In genomic region chr13:45928843-45929242, GRCh38 we compare ENCODE assay signal across 19 cellular contexts.
A peak's percentile ranks its signal among the peaks of the same experiment; 100 is the strongest.
DNase-seq lines count a peak whose midpoint lies in the region; ATAC-seq and TF ChIP-seq lines count a peak whose summit lies in the region.
"Had no signal": no experiment of that assay in that cellular context is flagged by ENCODE, and none has a peak within 500 bp of the region (broad histone marks: within the 10 kb centered on the region; RNA-seq: fewer than 3 reads in every experiment).

No MANE protein-coding gene starts in this region.

- TF ChIP-seq CTCF in foreskin keratinocyte (conservative IDR thresholded peaks at IDR 0.05) (peak; percentile 3), OCI-LY7 (conservative IDR thresholded peaks at IDR 0.05; ENCODE audit: low read length) (no peak), colonic mucosa (IDR thresholded peaks at IDR 0.05) (no peak)

- no peak overlapping the region for H3K4me3 ChIP-seq in OCI-LY7 (ENCODE audit: low read depth, low read length, poor library complexity, severe bottlenecking)
- no peak overlapping the region for H3K4me3 ChIP-seq in colonic mucosa
- H3K4me3 ChIP-seq: ascending aorta, dorsolateral prefrontal cortex, skin epidermis, thyroid gland had no signal

- H2AFZ ChIP-seq in OCI-LY7 (ENCODE audit: low read length) = no peak overlapping the region
- H2AFZ ChIP-seq: parathyroid adenoma had no signal

- POLR2A ChIA-PET in OCI-LY7 (lab: Charles Lee) = interaction anchor here (0.7 kb wide), 1 partner anchor 475 kb away, joined by 3 read pairs; no protein-coding TSS in a partner anchor

- BruUV-seq in OCI-LY7 (replicated peaks; lab: Mats Ljungman, UMichigan) = no TSS peak

- CTCF ChIA-PET in OCI-LY7 (lab: Charles Lee; ENCODE audit: unreplicated experiment) = interaction anchor here (0.6 kb wide), 1 partner anchor 157 kb away, joined by 3 read pairs; no protein-coding TSS in a partner anchor

- H3K27me3 ChIP-seq in foreskin keratinocyte (peaks cover 18% of the 10 kb centered on the region), colonic mucosa (no peaks in the 10 kb centered on the region)
- H3K27me3 ChIP-seq: ascending aorta, BE2C, thyroid gland had no signal

- no peaks in the 10 kb centered on the region for H3K79me2 ChIP-seq in OCI-LY7 (ENCODE audit: insufficient read depth, low read depth, low read length)
- H3K79me2 ChIP-seq: parathyroid adenoma had no signal

- intact Hi-C loops in OCI-LY7 (cut with micrococcal nuclease; ENCODE audit: unreplicated experiment) (no loop called here), colonic mucosa (cut with DNase I) (no loop called here)

- H3K27ac ChIP-seq in foreskin keratinocyte (no peak overlapping the region), OCI-LY7 (ENCODE audit: low read depth, low read length, poor library complexity, severe bottlenecking) (no peak overlapping the region), colonic mucosa (no peak overlapping the region)
- H3K27ac ChIP-seq: ascending aorta, dorsolateral prefrontal cortex, parathyroid adenoma, skin epidermis, thyroid gland had no signal

- peak; percentile 33 for DNase-seq in ACHN
- peak; percentile 38 for DNase-seq in NCI-H1105 (lab: John Stamatoyannopoulos, UW)
- DNase-seq in astrocyte of the hippocampus (ENCODE audit: low read depth, low spot score) = peak; percentile 44
- DNase-seq in foreskin keratinocyte = no peak
- DNase-seq in midbrain (lab: John Stamatoyannopoulos, UW) = no peak
- DNase-seq in OCI-LY7 (ENCODE audit: low spot score) = no peak
- no peak for DNase-seq in RPMI8226
- no peak for DNase-seq in colonic mucosa
- DNase-seq: activated naive CD4-positive, alpha-beta T cell; BE2C; dorsolateral prefrontal cortex; hypothalamus; SIG-M5; T-helper 2 cell; thyroid gland had no signal

- no peak for ATAC-seq in foreskin keratinocyte
- ATAC-seq: activated CD4-positive, CD25-positive, alpha-beta regulatory T cell treated with anti-CD3 and anti-CD28 coated beads, Interleukin-2, amount 50 U/mL, for 24 hours had no signal

- no peak overlapping the region for H3K4me2 ChIP-seq in OCI-LY7 (ENCODE audit: low read length)

- H3K4me1 ChIP-seq in foreskin keratinocyte = no peaks in the 10 kb centered on the region
- H3K4me1 ChIP-seq in OCI-LY7 (ENCODE audit: insufficient read depth, low read length, poor library complexity, severe bottlenecking) = no peaks in the 10 kb centered on the region
- H3K4me1 ChIP-seq in colonic mucosa = no peaks in the 10 kb centered on the region
- H3K4me1 ChIP-seq: ascending aorta, BE2C, parathyroid adenoma, thyroid gland had no signal

- no peak overlapping the region for H3K9ac ChIP-seq in colonic mucosa (ENCODE audit: low read depth in 2 of 2, low read length in 2 of 2)
- H3K9ac ChIP-seq: parathyroid adenoma had no signal

- H3K9me2 ChIP-seq in OCI-LY7 (ENCODE audit: insufficient read depth, low read length) = no peaks in the 10 kb centered on the region

- H3K9me3 ChIP-seq in OCI-LY7 (ENCODE audit: low read length) (no peaks in the 10 kb centered on the region), colonic mucosa (no peaks in the 10 kb centered on the region)
- H3K9me3 ChIP-seq: ascending aorta, BE2C, thyroid gland had no signal

- H3K36me3 ChIP-seq in OCI-LY7 (ENCODE audit: insufficient read depth, low read length) (no peaks in the 10 kb centered on the region), colonic mucosa (no peaks in the 10 kb centered on the region)
- H3K36me3 ChIP-seq: ascending aorta, BE2C, thyroid gland had no signal

- H4K20me1 ChIP-seq in OCI-LY7 (ENCODE audit: insufficient read depth, low read length) = no peaks in the 10 kb centered on the region

- in situ Hi-C loops in ACHN (cut with HindIII; ENCODE audit: low pct_ligation_motif_present, low pct_unique_long_range_greater_than_20kb, low sequenced_read_pairs) = no loop called here

Comparison
In these comparisons a context has a peak if more than half of its experiments do, and no peak if none do; other contexts are left out.
1. DNase-seq: peak in ACHN (single experiment), NCI-H1105 (single experiment) and astrocyte of the hippocampus (single experiment); none in foreskin keratinocyte (0 of 2), midbrain (single experiment), OCI-LY7 (single experiment), RPMI8226 (single experiment) and colonic mucosa (single experiment).